6 cellular contexts compared by ENCODE assay signal in genomic region chr10:100968839-100969174, GRCh38. TPM values are rescaled to one million over a fixed set of nuclear protein-coding genes. Genes with fewer than 3 reads are reported as not detected.
DNase-seq lines count a peak whose midpoint lies in the region; ATAC-seq and TF ChIP-seq lines count a peak whose summit lies in the region.

No MANE protein-coding gene starts in this region.

- H3K27ac Mint-ChIP-seq in T-helper 17 cell, result no peak overlapping the region

- peak overlapping the region; percentile 67 for H3K4me3 ChIP-seq in AG04450 (ENCODE audit: low read depth, low read length)

- no peak for DNase-seq in AG04450 (ENCODE audit: low read depth, low spot score)
- no peak for DNase-seq in T-helper 17 cell
- DNase-seq in left lobe of liver (ENCODE audit: low spot score), result no peak
- no peak for DNase-seq in stimulated activated naive CD4-positive, alpha-beta T cell (lab: John Stamatoyannopoulos, UW)
- no peak for DNase-seq in GM13976 (ENCODE audit: low spot score)

- H3K4me1 Mint-ChIP-seq in T-helper 17 cell, result peaks cover 14% of the 10 kb centered on the region

- no peaks in the 10 kb centered on the region for H3K27me3 Mint-ChIP-seq in T-helper 17 cell

- H3K4me3 Mint-ChIP-seq in T-helper 17 cell, result peak overlapping the region; percentile 81

- CTCF ChIA-PET in AG04450 (lab: Charles Lee), result interaction anchor here (0.7 to 2.5 kb wide), 12 partner anchors 10 to 174 kb away, joined by 3 to 10 read pairs (median 4); partner anchors contain the start of genes MRPL43, PDZD7, SFXN3 and TWNK

- POLR2A ChIA-PET in AG04450 (lab: Yijun Ruan, JAX), result no interaction called here

- no peaks in the 10 kb centered on the region for H3K27me3 ChIP-seq in AG04450 (ENCODE audit: control insufficient read depth, insufficient read depth, low read length)

- peak overlapping the region; percentile 21 for H3K27ac ChIP-seq in AG04450 (ENCODE audit: low read depth, low read length)

- ATAC-seq in T-helper 17 cell (no peak), left lobe of liver (peak; percentile 9), GM18511 (IDR thresholded peaks at IDR 0.05; ENCODE audit: unreplicated experiment) (no peak)

- no peak for TF ChIP-seq CTCF in AG04450 (IDR thresholded peaks at IDR 0.05; ENCODE audit: low read depth, low read length)
- TF ChIP-seq CTCF in GM13976 (IDR thresholded peaks at IDR 0.05; ENCODE audit: borderline replicate concordance, control extremely low read depth, extremely low read depth, insufficient read depth, missing control alignments), result no peak

- in situ Hi-C loops in GM13976 (cut with MboI; ENCODE audit: low sequenced_read_pairs, unreplicated experiment), result no loop called here

- no peaks in the 10 kb centered on the region for H3K36me3 Mint-ChIP-seq in T-helper 17 cell (ENCODE audit: low read depth)

- H3K9me3 ChIP-seq in AG04450 (ENCODE audit: control insufficient read depth, insufficient read depth, low read length) (no peaks in the 10 kb centered on the region), T-helper 17 cell (ENCODE audit: control insufficient read depth, low read length, poor library complexity, severe bottlenecking) (no peaks in the 10 kb centered on the region)

RNA-seq across cellular contexts. Expression of gene SEMA4G, which starts 0.5 kb away (rescaled TPM):
- polyA plus RNA-seq in AG04450 (2011; rRNA removed), result 10.5 and 14.4 TPM in 2 replicates
- polyA minus RNA-seq in AG04450 (2011; rRNA and poly(A)+ RNA removed), result 13.0 and 17.4 TPM in 2 replicates
- total RNA-seq in T-helper 17 cell (1 to 10 TPM in 1 of 2 donors, under 1 TPM in 1; 0.96 to 2.5 TPM), left lobe of liver (80.4 TPM)

RNA-seq across cellular contexts. Expression of gene MRPL43, which starts 18.5 kb away (rescaled TPM):
- 72.3 and 88.0 TPM in 2 replicates for polyA plus RNA-seq in AG04450 (2011; rRNA removed)
- 14.0 and 20.0 TPM in 2 replicates for polyA minus RNA-seq in AG04450 (2011; rRNA and poly(A)+ RNA removed)
- total RNA-seq in T-helper 17 cell (10 to 100 TPM; 30.8 to 39.0 TPM), left lobe of liver (43.6 TPM)

RNA-seq across cellular contexts. Expression of gene TWNK, which starts 18.5 kb away (rescaled TPM):
- polyA plus RNA-seq in AG04450 (2011; rRNA removed), result 4.3 and 6.9 TPM in 2 replicates
- 5.5 and 7.8 TPM in 2 replicates for polyA minus RNA-seq in AG04450 (2011; rRNA and poly(A)+ RNA removed)
- 1 to 10 TPM; 3.8 to 5.7 TPM for total RNA-seq in T-helper 17 cell
- 3.2 TPM for total RNA-seq in left lobe of liver

RNA-seq across cellular contexts. Expression of gene LZTS2, which starts 30.8 kb away (rescaled TPM):
- polyA plus RNA-seq in AG04450 (2011; rRNA removed), result 33.3 and 54.3 TPM in 2 replicates
- polyA minus RNA-seq in AG04450 (2011; rRNA and poly(A)+ RNA removed), result 37.5 and 58.6 TPM in 2 replicates
- total RNA-seq in T-helper 17 cell (10 to 100 TPM; 16.0 to 23.4 TPM), left lobe of liver (11.1 TPM)

RNA-seq across cellular contexts. Expression of gene SLF2, which starts 56.0 kb away (rescaled TPM):
- polyA plus RNA-seq in AG04450 (2011; rRNA removed), result 15.0 and 19.0 TPM in 2 replicates
- 22.9 and 38.0 TPM in 2 replicates for polyA minus RNA-seq in AG04450 (2011; rRNA and poly(A)+ RNA removed)
- total RNA-seq in T-helper 17 cell, result 10 to 100 TPM; 16.8 to 19.3 TPM
- total RNA-seq in left lobe of liver, result 7.7 TPM

Comparison
In these comparisons a context has a peak if more than half of its experiments do, and no peak if none do; other contexts are left out.
1. RNA of gene SEMA4G, which starts 0.5 kb away (total RNA-seq): 80.4 TPM in left lobe of liver (single experiment); 0.96 to 2.5 TPM in T-helper 17 cell; every median in the first group is over 10 times any median in the second.